Comparison of ENCODE assay signal across 1 cellular context in genomic region chr10:132508497-132509443, GRCh38.
TF ChIP-seq lines count a peak whose summit lies in the region.

No MANE protein-coding gene starts in this region.

TF ChIP-seq in HEK293, 187 proteins besides CTCF, POLR2A, EP300 and RAD21 (continued from another document):
- TF ChIP-seq, protein P1, sequence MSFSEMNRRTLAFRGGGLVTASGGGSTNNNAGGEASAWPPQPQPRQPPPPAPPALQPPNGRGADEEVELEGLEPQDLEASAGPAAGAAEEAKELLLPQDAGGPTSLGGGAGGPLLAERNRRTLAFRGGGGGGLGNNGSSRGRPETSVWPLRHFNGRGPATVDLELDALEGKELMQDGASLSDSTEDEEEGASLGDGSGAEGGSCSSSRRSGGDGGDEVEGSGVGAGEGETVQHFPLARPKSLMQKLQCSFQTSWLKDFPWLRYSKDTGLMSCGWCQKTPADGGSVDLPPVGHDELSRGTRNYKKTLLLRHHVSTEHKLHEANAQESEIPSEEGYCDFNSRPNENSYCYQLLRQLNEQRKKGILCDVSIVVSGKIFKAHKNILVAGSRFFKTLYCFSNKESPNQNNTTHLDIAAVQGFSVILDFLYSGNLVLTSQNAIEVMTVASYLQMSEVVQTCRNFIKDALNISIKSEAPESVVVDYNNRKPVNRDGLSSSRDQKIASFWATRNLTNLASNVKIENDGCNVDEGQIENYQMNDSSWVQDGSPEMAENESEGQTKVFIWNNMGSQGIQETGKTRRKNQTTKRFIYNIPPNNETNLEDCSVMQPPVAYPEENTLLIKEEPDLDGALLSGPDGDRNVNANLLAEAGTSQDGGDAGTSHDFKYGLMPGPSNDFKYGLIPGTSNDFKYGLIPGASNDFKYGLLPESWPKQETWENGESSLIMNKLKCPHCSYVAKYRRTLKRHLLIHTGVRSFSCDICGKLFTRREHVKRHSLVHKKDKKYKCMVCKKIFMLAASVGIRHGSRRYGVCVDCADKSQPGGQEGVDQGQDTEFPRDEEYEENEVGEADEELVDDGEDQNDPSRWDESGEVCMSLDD (tag by site-specific recombination; IDR thresholded peaks at IDR 0.05): no peak
- TF ChIP-seq, protein P2, sequence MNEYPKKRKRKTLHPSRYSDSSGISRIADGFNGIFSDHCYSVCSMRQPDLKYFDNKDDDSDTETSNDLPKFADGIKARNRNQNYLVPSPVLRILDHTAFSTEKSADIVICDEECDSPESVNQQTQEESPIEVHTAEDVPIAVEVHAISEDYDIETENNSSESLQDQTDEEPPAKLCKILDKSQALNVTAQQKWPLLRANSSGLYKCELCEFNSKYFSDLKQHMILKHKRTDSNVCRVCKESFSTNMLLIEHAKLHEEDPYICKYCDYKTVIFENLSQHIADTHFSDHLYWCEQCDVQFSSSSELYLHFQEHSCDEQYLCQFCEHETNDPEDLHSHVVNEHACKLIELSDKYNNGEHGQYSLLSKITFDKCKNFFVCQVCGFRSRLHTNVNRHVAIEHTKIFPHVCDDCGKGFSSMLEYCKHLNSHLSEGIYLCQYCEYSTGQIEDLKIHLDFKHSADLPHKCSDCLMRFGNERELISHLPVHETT (tag by site-specific recombination; IDR thresholded peaks at IDR 0.05): no peak
- no peak for TF ChIP-seq ZNF157 (tag by site-specific recombination; IDR thresholded peaks at IDR 0.05)
- TF ChIP-seq ZBTB1 (tag by site-specific recombination; IDR thresholded peaks at IDR 0.05): no peak
- TF ChIP-seq EGR2 (tag by site-specific recombination; IDR thresholded peaks at IDR 0.05; ENCODE audit: low read depth): no peak
